Comparison of ENCODE assay signal across 21 cellular contexts in the genomic region with DNA sequence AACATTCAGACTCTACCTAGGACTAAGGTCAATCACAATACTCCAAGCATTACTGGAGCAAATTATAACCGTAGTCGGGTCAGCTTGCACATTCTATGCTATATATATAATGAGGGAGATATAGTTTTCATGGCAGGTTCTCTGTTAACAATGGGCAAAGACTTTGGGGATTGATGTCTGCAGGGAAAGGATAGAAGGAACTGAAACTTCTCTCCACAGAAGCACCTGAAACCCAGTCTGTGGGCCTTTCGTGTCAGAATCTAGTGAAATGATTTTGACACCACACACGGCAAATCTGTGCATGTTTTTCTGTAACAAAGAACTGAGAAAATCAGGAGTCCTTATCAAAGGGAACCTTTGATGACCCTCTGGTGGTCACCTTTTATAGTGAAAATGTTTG.
"Had no signal": no experiment of that assay in that cellular context is flagged by ENCODE, and none has a peak within 500 bp of the region (broad histone marks: within the 10 kb centered on the region; RNA-seq: fewer than 3 reads in every experiment).

No MANE protein-coding gene starts in this region.

- H3K4me3 ChIP-seq: cardiac muscle cell had no signal

- H3K27me3 ChIP-seq: cardiac muscle cell had no signal

- H3K27ac ChIP-seq: cardiac muscle cell, WERI-Rb-1 had no signal

- H3K36me3 ChIP-seq: cardiac muscle cell, WERI-Rb-1 had no signal

- DNase-seq: activated CD4-positive, alpha-beta memory T cell treated with anti-CD3 and anti-CD28 coated beads, Interleukin-2, amount 10 ng/mL, durations not matched to agents 7 days and 5 days; activated CD4-positive, alpha-beta T cell treated with anti-CD3 and anti-CD28 coated beads for 1 hour; activated CD4-positive, alpha-beta T cell treated with anti-CD3 and anti-CD28 coated beads for 48 hours; activated CD4-positive, CD25-positive, alpha-beta regulatory T cell; activated CD8-positive, alpha-beta memory T cell treated with anti-CD3 and anti-CD28 coated beads for 24 hours; activated CD8-positive, alpha-beta memory T cell treated with anti-CD3 and anti-CD28 coated beads, Interleukin-2, amount 10 ng/mL, durations not matched to agents 7 days and 5 days; activated CD8-positive, alpha-beta memory T cell treated with anti-CD3 and anti-CD28 coated beads, Interleukin-2, amount 50 U/mL, for 48 hours; activated effector memory CD4-positive, alpha-beta T cell treated with Interleukin-2 at 50 U/mL for 16 hours; activated naive CD4-positive, alpha-beta T cell treated with anti-CD3 and anti-CD28 coated beads, Interleukin-2, amount 10 ng/mL, durations not matched to agents 7 days and 5 days; activated naive CD8-positive, alpha-beta T cell treated with anti-CD3 and anti-CD28 coated beads, Interleukin-2, amount 50 U/mL, for 24 hours; activated T-cell treated with anti-CD3 and anti-CD28 coated beads, Interleukin-2, amount 50 U/mL, for 48 hours; anterior cingulate cortex; Karpas-422; NCI-H1048; NCI-H1105 treated with DMSO at 0.1 percent for 48 hours; NCI-H1436; NCI-H1930; NCI-H2081 treated with DMSO at 0.1 percent for 48 hours; SHP77 treated with DMSO at 0.1 percent for 48 hours; WERI-Rb-1 had no signal
